22 cellular contexts compared by ENCODE assay signal in the genomic region with DNA sequence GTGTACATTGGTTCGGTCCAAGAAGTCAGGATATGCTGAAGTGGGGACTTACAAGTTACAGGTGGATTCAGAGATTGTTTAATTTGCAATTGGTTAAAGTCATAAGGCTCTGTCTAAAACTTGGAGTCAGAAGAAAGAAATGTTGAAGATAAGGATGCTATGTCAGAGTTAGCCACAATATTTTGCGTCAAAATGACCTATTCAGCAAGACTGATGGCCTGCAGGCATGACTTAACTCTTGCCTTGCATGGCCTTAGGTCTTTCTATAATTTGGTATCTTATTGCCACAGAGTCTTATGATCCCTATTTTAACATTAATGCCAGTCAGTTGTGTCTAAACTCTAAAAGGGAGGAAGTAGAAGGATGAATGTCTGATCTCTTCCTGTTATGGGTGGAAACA. TPM values are rescaled to one million over a fixed set of nuclear protein-coding genes. Genes with fewer than 3 reads are reported as not detected.
DNase-seq lines count a peak whose midpoint lies in the region; FAIRE-seq and TF ChIP-seq lines count a peak whose summit lies in the region.
"Had no signal": no experiment of that assay in that cellular context is flagged by ENCODE, and none has a peak within 500 bp of the region (broad histone marks: within the 10 kb centered on the region; RNA-seq: fewer than 3 reads in every experiment).

No MANE protein-coding gene starts in this region.

- no peak for FAIRE-seq in HTR-8/SVneo (lab: Jason Lieb, UNC)
- FAIRE-seq: A204.1, GM12878, GM19239 had no signal

- no peak overlapping the region for H3K4me2 ChIP-seq in Karpas-422 (ENCODE audit: low read depth, low read length, poor library complexity, severe bottlenecking)

- no peaks in the 10 kb centered on the region for H4K20me1 ChIP-seq in Karpas-422 (ENCODE audit: insufficient read depth, low read depth, low read length)

- peaks cover 11% of the 10 kb centered on the region for H3K4me1 ChIP-seq in Karpas-422 (ENCODE audit: low read length)
- H3K4me1 ChIP-seq: BE2C had no signal

- H3K36me3 ChIP-seq in Karpas-422 (ENCODE audit: insufficient read depth, low read length) (no peaks in the 10 kb centered on the region), brain microvascular endothelial cell (replicated peaks) (no peaks in the 10 kb centered on the region)
- H3K36me3 ChIP-seq: BE2C had no signal

- in situ Hi-C loops in brain microvascular endothelial cell (cut with HindIII; ENCODE audit: low pct_ligation_motif_present, low sequenced_read_pairs) = no loop called here
- in situ Hi-C loops in KBM-7 (cut with MboI; ENCODE audit: low pct_unique_long_range_greater_than_20kb, low sequenced_read_pairs) = no loop called here

- H3K9me3 ChIP-seq in Karpas-422 (ENCODE audit: low read length) = no peaks in the 10 kb centered on the region
- H3K9me3 ChIP-seq: BE2C had no signal

- 0 out of 2 replicates have a peak overlapping the region, but pooled peaks have one; percentile 70 for H2AFZ ChIP-seq in Karpas-422 (ENCODE audit: low read length)

- H3K4me3 ChIP-seq in Karpas-422 (ENCODE audit: low read length) = no peak overlapping the region
- no peak overlapping the region for H3K4me3 ChIP-seq in brain microvascular endothelial cell (ENCODE audit: low read depth, low read length)
- H3K4me3 ChIP-seq: GM12878 had no signal

- TF ChIP-seq CTCF in brain microvascular endothelial cell (IDR thresholded peaks at IDR 0.05; ENCODE audit: low read depth, low read length, missing control alignments) = no peak

- H3K27me3 ChIP-seq in Karpas-422 (ENCODE audit: low read length) (no peaks in the 10 kb centered on the region), brain microvascular endothelial cell (replicated peaks) (no peaks in the 10 kb centered on the region)
- H3K27me3 ChIP-seq: BE2C had no signal

- no peaks in the 10 kb centered on the region for H3K79me2 ChIP-seq in Karpas-422 (ENCODE audit: low read length)

- no peaks in the 10 kb centered on the region for H3K9me2 ChIP-seq in Karpas-422 (replicated peaks; ENCODE audit: insufficient read depth, low read length)

- H3K27ac ChIP-seq in Karpas-422 (ENCODE audit: low read length) = no peak overlapping the region
- H3K27ac ChIP-seq in brain microvascular endothelial cell = no peak overlapping the region

- no peak for DNase-seq in Karpas-422
- DNase-seq in NCI-H226 = peak; percentile 83
- peak; percentile 36 for DNase-seq in brain microvascular endothelial cell
- peak; percentile 25 for DNase-seq in foreskin melanocyte
- DNase-seq in stimulated activated CD4-positive, alpha-beta T cell treated with anti-CD3 and anti-CD28 coated beads, Interleukin-4, amount 100 ng/mL, for 24 hours = no peak
- no peak for DNase-seq in HTR-8/SVneo (ENCODE audit: insufficient read length, low spot score)
- DNase-seq in KBM-7 = no peak
- DNase-seq in activated effector memory CD4-positive, alpha-beta T cell treated with Interleukin-2 at 50 U/mL for 16 hours = no peak
- DNase-seq: ACHN; BE2C; C1 segment of cervical spinal cord; CD4-positive, CD25-positive, alpha-beta regulatory T cell; CD8-positive, alpha-beta memory T cell; COR-L47; DMS 273 treated with DMSO at 0.1 percent for 48 hours; DMS53; DND-41; EL; HCEC 1CT had no signal

- H3K9ac ChIP-seq in Karpas-422 (ENCODE audit: low read length) = no peak overlapping the region

RNA-seq across cellular contexts. Expression of a gene that starts 5.2 kb away (rescaled TPM):
- 33.3 and 39.4 TPM in 2 replicates for total RNA-seq in Karpas-422 (2014; rRNA removed; shearing (Covaris generic); ENCODE audit: low replicate concordance)

RNA-seq across cellular contexts. Expression of a gene that starts 11.8 kb away (rescaled TPM):
- total RNA-seq in Karpas-422 (2014; rRNA removed; shearing (Covaris generic); ENCODE audit: low replicate concordance) = 209 and 326 TPM in 2 replicates

RNA-seq across cellular contexts. Expression of a gene that starts 46.4 kb away (rescaled TPM):
- 5.9 and 9.5 TPM in 2 replicates for total RNA-seq in Karpas-422 (2014; rRNA removed; shearing (Covaris generic); ENCODE audit: low replicate concordance)

Comparison
In these comparisons a context has a peak if more than half of its experiments do, and no peak if none do; other contexts are left out.
1. DNase-seq: peak in NCI-H226 (single experiment), brain microvascular endothelial cell (single experiment) and foreskin melanocyte (single experiment); none in Karpas-422 (single experiment), stimulated activated CD4-positive, alpha-beta T cell treated with anti-CD3 and anti-CD28 coated beads, Interleukin-4, amount 100 ng/mL, for 24 hours (single experiment), HTR-8/SVneo (single experiment), KBM-7 (single experiment) and activated effector memory CD4-positive, alpha-beta T cell treated with Interleukin-2 at 50 U/mL for 16 hours (single experiment).